In the genomic region with DNA sequence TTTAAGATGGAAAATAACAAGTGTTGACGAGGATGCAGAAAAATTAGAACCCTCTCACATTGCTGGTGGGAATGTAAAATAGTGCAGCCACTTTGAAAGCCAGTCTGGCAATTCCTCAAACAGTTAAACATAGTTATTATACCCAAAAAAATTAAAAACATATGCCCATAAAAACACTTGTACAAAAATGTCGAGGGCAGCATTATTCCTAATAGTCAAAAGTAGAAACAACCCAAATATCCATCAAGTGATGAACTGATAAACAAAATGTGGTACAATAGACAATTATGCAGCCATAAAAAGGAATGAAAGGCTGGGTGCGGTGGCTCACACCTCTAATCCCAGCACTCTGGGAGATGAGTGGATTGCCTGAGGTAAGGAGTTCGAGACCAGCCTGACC, we compare ENCODE assay signal across 24 cellular contexts. TPM values are rescaled to one million over a fixed set of nuclear protein-coding genes. Genes with fewer than 3 reads are reported as not detected.
"Had no signal": no experiment of that assay in that cellular context is flagged by ENCODE, and none has a peak within 500 bp of the region (broad histone marks: within the 10 kb centered on the region; RNA-seq: fewer than 3 reads in every experiment).

No MANE protein-coding gene starts in this region.

- H3K4me3 Mint-ChIP-seq: T-cell had no signal

- H3K27ac Mint-ChIP-seq: T-cell had no signal

- H3K27me3 Mint-ChIP-seq: T-cell had no signal

- H3K27ac ChIP-seq: SJSA1 had no signal

- H3K9me3 Mint-ChIP-seq: T-cell had no signal

- H3K4me3 ChIP-seq: MG63, SJSA1 had no signal

- H3K36me3 ChIP-seq: MG63 had no signal

- H3K9me3 ChIP-seq: MG63, SJSA1, SK-N-SH had no signal

- DNase-seq: KG1, MG63, NCI-H1092, NCI-H1105 treated with DMSO at 0.1 percent for 48 hours, NCI-H1417 treated with DMSO at 0.1 percent for 48 hours, NCI-H146, NCI-H1694 treated with DMSO at 0.1 percent for 48 hours, NCI-H1930, NCI-H2081, NCI-H2107, NCI-H2227 treated with DMSO at 0.1 percent for 48 hours, NCI-H524, NCI-H526 treated with DMSO at 0.1 percent for 48 hours, NCI-H774, Right ventricle myocardium superior, RPMI8226, SIG-M5, SK-N-SH, SW 1271, T-cell had no signal

- H3K9ac ChIP-seq: SK-N-SH had no signal

- ATAC-seq: T-cell had no signal

- H3K4me2 ChIP-seq: SK-N-SH had no signal

- H3K27me3 ChIP-seq: MG63, SJSA1 had no signal

- FAIRE-seq: RCC 7860 had no signal

RNA-seq across cellular contexts. Expression of a gene that starts 51.0 kb away (rescaled TPM):
- total RNA-seq: HT1080, NCI-H460, Right ventricle myocardium superior, SJSA1, T-cell had no signal
- polyA plus RNA-seq: SK-N-SH had no signal
